Comparison of ENCODE assay signal across 1 cellular context in genomic region chr16:89994721-89995474, GRCh38.
TF ChIP-seq lines count a peak whose summit lies in the region.

No MANE protein-coding gene starts in this region.

TF ChIP-seq in GM12878, 131 proteins besides CTCF, POLR2A, EP300 and RAD21:
- TF ChIP-seq GABPA (IDR thresholded peaks at IDR 0.05; ENCODE audit: low read depth) (peak; percentile 4; the same call in 1 of the 2 replicates), SKIL (IDR thresholded peaks at IDR 0.05; ENCODE audit: low read depth, poor library complexity, severe bottlenecking) (peak; percentile 48), TCF12 (IDR thresholded peaks at IDR 0.05; ENCODE audit: low read depth, low read length) (0 out of 2 replicates have a peak, but pooled peaks have one; percentile 19), JUNB (IDR thresholded peaks at IDR 0.05) (peak; percentile 58), BACH1 (IDR thresholded peaks at IDR 0.05; ENCODE audit: borderline replicate concordance) (peak; percentile 99), ATF2 (IDR thresholded peaks at IDR 0.05; ENCODE audit: low read length) (peak; percentile 57), BCL3 (IDR thresholded peaks at IDR 0.05; ENCODE audit: borderline replicate concordance, insufficient read depth, low read depth, low read length, poor library complexity, severe bottlenecking) (peak; percentile 74), CBX5 (IDR thresholded peaks at IDR 0.05; ENCODE audit: low read depth) (0 out of 2 replicates have a peak, but pooled peaks have one; percentile 58)
